ENCODE assay signal across 8 cellular contexts in genomic region chr15:99732268-99732641, GRCh38. TPM values are rescaled to one million over a fixed set of nuclear protein-coding genes. Genes with fewer than 3 reads are reported as not detected.
DNase-seq lines count a peak whose midpoint lies in the region; ATAC-seq, FAIRE-seq and TF ChIP-seq lines count a peak whose summit lies in the region.

No MANE protein-coding gene starts in this region.

- intact Hi-C loops in endothelial cell of umbilical vein (cut with micrococcal nuclease), result loop anchor here (2.0 kb wide), 2 partner anchors 23 to 627 kb away; partner anchors contain the start of gene SYNM

- H3K9ac ChIP-seq in BLaER1 treated with 17β-estradiol and CSF1 and Interleukin-3, amounts not matched to agents 10 nM and 100 nM, result peak overlapping the region; percentile 71 to 89 (median 83)
- H3K9ac ChIP-seq in OCI-LY1 (ENCODE audit: low read length), result peak overlapping the region; percentile 70; the same call in 1 of the 2 replicates
- peak overlapping the region; percentile 80 for H3K9ac ChIP-seq in endothelial cell of umbilical vein (replicated peaks; ENCODE audit: extremely low read depth, insufficient read depth, low read length)

- H3K4me3 Mint-ChIP-seq in nephron, result peak overlapping the region; percentile 90 to 98 (median 97)

- POLR2A ChIA-PET in endothelial cell of umbilical vein (lab: Charles Lee), result interaction anchor here (1.6 kb wide), 1 partner anchor 28 kb away, joined by 9 read pairs; no protein-coding TSS in a partner anchor
- POLR2A ChIA-PET in GM10248 (lab: Yijun Ruan, JAX), result interaction anchor here (0.8 kb wide), 1 partner anchor 18 kb away, joined by 3 read pairs; no protein-coding TSS in a partner anchor

- no peak for TF ChIP-seq CTCF in OCI-LY1 (IDR thresholded peaks at IDR 0.05; ENCODE audit: low read length)
- no peak for TF ChIP-seq CTCF in endothelial cell of umbilical vein (IDR thresholded peaks at IDR 0.05; ENCODE audit: extremely low read depth in 1 of 2, insufficient read depth in 1 of 2, low read depth in 1 of 2, low read length in 2 of 2)
- no peak for TF ChIP-seq CTCF in nephron (IDR thresholded peaks at IDR 0.05; ENCODE audit: unreplicated experiment in 3 of 3)
- no peak for TF ChIP-seq CTCF in GM10248 (IDR thresholded peaks at IDR 0.05; ENCODE audit: control extremely low read depth, extremely low read depth, low read depth, missing control alignments)

- BruUV-seq in endothelial cell of umbilical vein (replicated peaks; lab: Mats Ljungman, UMichigan), result no TSS peak

- no peak for TF ChIP-seq POLR2A in endothelial cell of umbilical vein (IDR thresholded peaks at IDR 0.05; ENCODE audit: low read depth, low read length)

- H3K79me2 ChIP-seq in OCI-LY1 (ENCODE audit: insufficient read depth, low read length) (no peaks in the 10 kb centered on the region), endothelial cell of umbilical vein (ENCODE audit: control insufficient read depth, insufficient read depth, low read length) (no peaks in the 10 kb centered on the region)

- no peaks in the 10 kb centered on the region for H3F3A ChIP-seq in OCI-LY1 (ENCODE audit: insufficient read depth, low read length)

- H3K4me1 ChIP-seq in BLaER1 treated with 17β-estradiol and CSF1 and Interleukin-3, amounts not matched to agents 10 nM and 100 nM, result peaks cover 15 to 61% (median 51%) of the 10 kb centered on the region in 10 experiments
- peaks cover 12% of the 10 kb centered on the region for H3K4me1 ChIP-seq in OCI-LY1 (ENCODE audit: insufficient read depth, low read length, severe bottlenecking)
- peaks cover 5% of the 10 kb centered on the region for H3K4me1 ChIP-seq in endothelial cell of umbilical vein (ENCODE audit: control insufficient read depth, extremely low read depth, insufficient read depth, low read length)

- dilution Hi-C loops in endothelial cell of umbilical vein (cut with MboI; ENCODE audit: extremely low pct_ligation_motif_present, low sequenced_read_pairs), result no loop called here

- H2AFZ ChIP-seq in OCI-LY1 (ENCODE audit: low read length) (no peak overlapping the region), endothelial cell of umbilical vein (ENCODE audit: low read depth, low read length) (peak overlapping the region; percentile 81)

- peak overlapping the region; percentile 69 to 91 (median 82) for H3K4me3 ChIP-seq in BLaER1 treated with 17β-estradiol and CSF1 and Interleukin-3, amounts not matched to agents 10 nM and 100 nM
- H3K4me3 ChIP-seq in OCI-LY1 (ENCODE audit: low read depth, low read length, poor library complexity, severe bottlenecking) (peak overlapping the region; percentile 71), endothelial cell of umbilical vein (replicated peaks in 1 of 3; ENCODE audit: insufficient read depth in 1 of 3, low read depth in 1 of 3, low read length in 3 of 3) (peak overlapping the region; percentile 63 to 79 (median 71))

- H3K9me2 ChIP-seq in OCI-LY1 (ENCODE audit: low read depth, low read length), result no peaks in the 10 kb centered on the region

- peaks cover 4% of the 10 kb centered on the region for H3K27me3 Mint-ChIP-seq in nephron (ENCODE audit: low read depth)

- no peaks in the 10 kb centered on the region for H3K9me1 ChIP-seq in endothelial cell of umbilical vein (replicated peaks; ENCODE audit: control insufficient read depth, extremely low read depth, insufficient read depth, low read length)

- H4K20me1 ChIP-seq in BLaER1 treated with 17β-estradiol and CSF1 and Interleukin-3, amounts not matched to agents 10 nM and 100 nM, result peaks cover 0 to 29% (median 11%) of the 10 kb centered on the region in 11 experiments; a peak in 14 of 22 replicates
- no peaks in the 10 kb centered on the region; the same call in 1 of the 2 replicates for H4K20me1 ChIP-seq in OCI-LY1 (ENCODE audit: insufficient read depth, low read length)
- H4K20me1 ChIP-seq in endothelial cell of umbilical vein (replicated peaks; ENCODE audit: control insufficient read depth, extremely low read depth, insufficient read depth, low read length), result no peaks in the 10 kb centered on the region

- H3K9me3 ChIP-seq in BLaER1 treated with 17β-estradiol and CSF1 and Interleukin-3, amounts not matched to agents 10 nM and 100 nM (replicated peaks in 1 of 11), result no peaks in the 10 kb centered on the region
- H3K9me3 ChIP-seq in OCI-LY1 (ENCODE audit: low read length), result no peaks in the 10 kb centered on the region
- H3K9me3 ChIP-seq in endothelial cell of umbilical vein (replicated peaks; ENCODE audit: control insufficient read depth, insufficient read depth, low read length), result no peaks in the 10 kb centered on the region

- CTCF ChIA-PET in endothelial cell of umbilical vein (lab: Charles Lee), result interaction anchor here (0.7 to 6.8 kb wide), 7 partner anchors 8 to 627 kb away, joined by 3 to 71 read pairs (median 4); no protein-coding TSS in a partner anchor
- CTCF ChIA-PET in GM10248 (lab: Yijun Ruan, JAX), result interaction anchor here (1.5 to 12.2 kb wide), 7 partner anchors 10 to 478 kb away, joined by 3 to 83 read pairs (median 18); no protein-coding TSS in a partner anchor

- H3K4me1 Mint-ChIP-seq in nephron, result peaks cover 42% of the 10 kb centered on the region

- no peaks in the 10 kb centered on the region for H3K9me3 Mint-ChIP-seq in nephron

- peaks cover 11% of the 10 kb centered on the region for H3K36me3 Mint-ChIP-seq in nephron (ENCODE audit: low read depth)

- peak overlapping the region; percentile 87 to 96 (median 94) for H3K27ac Mint-ChIP-seq in nephron

- peaks cover 0 to 17% (median 6%) of the 10 kb centered on the region in 11 experiments; a peak in 10 of 22 replicates for H3K36me3 ChIP-seq in BLaER1 treated with 17β-estradiol and CSF1 and Interleukin-3, amounts not matched to agents 10 nM and 100 nM
- H3K36me3 ChIP-seq in OCI-LY1 (ENCODE audit: insufficient read depth, low read length), result no peaks in the 10 kb centered on the region; the same call in 1 of the 2 replicates
- H3K36me3 ChIP-seq in endothelial cell of umbilical vein (ENCODE audit: control insufficient read depth in 2 of 2, extremely low read depth in 1 of 2, insufficient read depth in 2 of 2, low read length in 2 of 2), result no peaks in the 10 kb centered on the region

- ATAC-seq in GM18502 (IDR thresholded peaks at IDR 0.05; ENCODE audit: poor library complexity, unreplicated experiment) (no peak), GM21528 (IDR thresholded peaks at IDR 0.05; ENCODE audit: low FRiP score, unreplicated experiment) (no peak)

- no peak for FAIRE-seq in endothelial cell of umbilical vein (lab: Jason Lieb, UNC)

- H3K4me2 ChIP-seq in BLaER1 treated with 17β-estradiol and CSF1 and Interleukin-3, amounts not matched to agents 10 nM and 100 nM, result peak overlapping the region; percentile 97 to 100 (median 99)
- peak overlapping the region; percentile 86 for H3K4me2 ChIP-seq in OCI-LY1 (ENCODE audit: low read length)
- peak overlapping the region; percentile 86 for H3K4me2 ChIP-seq in endothelial cell of umbilical vein (ENCODE audit: insufficient read depth, low read length)

- DNase-seq in endothelial cell of umbilical vein (ENCODE audit: low read depth, low spot score) (no peak), GM10248 (ENCODE audit: extremely low spot score) (no peak), NCI-H187 treated with DMSO at 0.1 percent for 48 hours (lab: John Stamatoyannopoulos, UW) (no peak)

- peaks cover 24 to 31% (median 27%) of the 10 kb centered on the region in 11 experiments for H3K27me3 ChIP-seq in BLaER1 treated with 17β-estradiol and CSF1 and Interleukin-3, amounts not matched to agents 10 nM and 100 nM
- H3K27me3 ChIP-seq in OCI-LY1 (ENCODE audit: insufficient read depth, low read length) (no peaks in the 10 kb centered on the region), endothelial cell of umbilical vein (ENCODE audit: control insufficient read depth in 2 of 2, insufficient read depth in 2 of 2, low read length in 2 of 2) (no peaks in the 10 kb centered on the region)

- H3K27ac ChIP-seq in BLaER1 treated with 17β-estradiol and CSF1 and Interleukin-3, amounts not matched to agents 10 nM and 100 nM, result no peak overlapping the region; a peak in 1 of 22 replicates
- H3K27ac ChIP-seq in OCI-LY1 (ENCODE audit: low read depth, low read length, poor library complexity, severe bottlenecking), result no peak overlapping the region
- no peak overlapping the region for H3K27ac ChIP-seq in endothelial cell of umbilical vein (ENCODE audit: insufficient read depth, low read depth, low read length)

TF ChIP-seq in endothelial cell of umbilical vein, 7 proteins besides CTCF, POLR2A, EP300 and RAD21:
- TF ChIP-seq FOS (IDR thresholded peaks at IDR 0.05; ENCODE audit: borderline replicate concordance, insufficient read depth, low read length), result no peak
- no peak for TF ChIP-seq POLR2AphosphoS5 (IDR thresholded peaks at IDR 0.05; ENCODE audit: insufficient read depth, low read depth, low read length)
- TF ChIP-seq EZH2 (IDR thresholded peaks at IDR 0.05; ENCODE audit: borderline replicate concordance, low read depth, low read length, severe bottlenecking), result no peak
- no peak for TF ChIP-seq MAX (IDR thresholded peaks at IDR 0.05; ENCODE audit: insufficient read depth, insufficient read length)
- TF ChIP-seq JUN (IDR thresholded peaks at IDR 0.05; ENCODE audit: borderline replicate concordance, insufficient read depth, insufficient read length, low read depth), result no peak
- TF ChIP-seq MYC (IDR thresholded peaks at IDR 0.05; ENCODE audit: low read depth, low read length), result no peak
- TF ChIP-seq GATA2 (IDR thresholded peaks at IDR 0.05; ENCODE audit: insufficient read depth, insufficient read length, low read depth, low read length), result no peak

RNA-seq across cellular contexts. Expression of gene LYSMD4, which starts 1.0 kb away (rescaled TPM):
- 7.0 and 8.4 TPM in 2 replicates for total RNA-seq in endothelial cell of umbilical vein
- polyA plus RNA-seq in endothelial cell of umbilical vein, result 6.9 and 7.1 TPM in 2 replicates
- polyA plus RNA-seq in endothelial cell of umbilical vein (2011; cell fraction: cytosol; rRNA removed), result 5.1 and 6.4 TPM in 2 replicates
- 15.1 and 16.9 TPM in 2 replicates for polyA plus RNA-seq in endothelial cell of umbilical vein (2011; cell fraction: nucleus; rRNA removed)
- 4.2 and 7.1 TPM in 2 replicates for polyA plus RNA-seq in endothelial cell of umbilical vein (2012)
- 6.5 and 8.5 TPM in 2 replicates for polyA minus RNA-seq in endothelial cell of umbilical vein
- polyA minus RNA-seq in endothelial cell of umbilical vein (2011; cell fraction: cytosol; rRNA and poly(A)+ RNA removed), result 4.9 TPM
- 5.0 and 6.2 TPM in 2 replicates for polyA minus RNA-seq in endothelial cell of umbilical vein (2011; cell fraction: nucleus; rRNA and poly(A)+ RNA removed)
